Comparison of ENCODE assay signal across 1 cellular context in genomic region chr17:48995332-48995870, GRCh38.
A peak's percentile ranks its signal among the peaks of the same experiment; 100 is the strongest.
TF ChIP-seq lines count a peak whose summit lies in the region.

No MANE protein-coding gene starts in this region.

TF ChIP-seq in H1, 55 proteins besides CTCF, POLR2A, EP300 and RAD21 (continued from another document):
- TF ChIP-seq POLR2AphosphoS5 (IDR thresholded peaks at IDR 0.05; ENCODE audit: low read depth, low read length) (peak; percentile 88), PHF8 (conservative IDR thresholded peaks at IDR 0.05; ENCODE audit: low read depth, low read length) (peak; percentile 71; the same call in 1 of the 2 replicates), SAP30 (IDR thresholded peaks at IDR 0.05; ENCODE audit: insufficient read depth, insufficient replicate concordance, low read length) (peak; percentile 86), BCL11A (IDR thresholded peaks at IDR 0.05; ENCODE audit: low read depth in 2 of 2, low read length in 2 of 2) (no peak), BRCA1 (IDR thresholded peaks at IDR 0.05; ENCODE audit: low read depth, low read length) (no peak), SUZ12 (IDR thresholded peaks at IDR 0.05; ENCODE audit: low read length) (no peak), TBP (IDR thresholded peaks at IDR 0.05; ENCODE audit: low read depth, low read length) (peak; percentile 78), KDM4A (IDR thresholded peaks at IDR 0.05; ENCODE audit: low read depth, low read length, severe bottlenecking) (peak; percentile 21), SRF (IDR thresholded peaks at IDR 0.05; ENCODE audit: low read depth, low read length) (no peak), MAX (IDR thresholded peaks at IDR 0.05) (0 out of 2 replicates have a peak, but pooled peaks have one; percentile 36), YY1 (IDR thresholded peaks at IDR 0.05; ENCODE audit: low read depth, low read length) (0 out of 2 replicates have a peak, but pooled peaks have one; percentile 30), EZH2 (IDR thresholded peaks at IDR 0.05; ENCODE audit: low read depth, low read length, severe bottlenecking) (no peak), TAF1 (IDR thresholded peaks at IDR 0.05; ENCODE audit: low read depth, low read length) (peak; percentile 88), SIN3A (conservative IDR thresholded peaks at IDR 0.05 in 1 of 2, IDR thresholded peaks at IDR 0.05 in 1 of 2; ENCODE audit: low read depth in 1 of 2, low read length in 2 of 2) (peak in 1 of 2 experiments; percentile 15; a peak in 1 of 4 replicates), ATF2 (IDR thresholded peaks at IDR 0.05; ENCODE audit: low read length) (peak; percentile 72; the same call in 1 of the 2 replicates)
